In genomic region chr6:160259143-160259425, GRCh38 we compare ENCODE assay signal across 1 cellular context.
TF ChIP-seq lines count a peak whose summit lies in the region.

No MANE protein-coding gene starts in this region.

TF ChIP-seq in WTC11, 78 proteins besides CTCF, POLR2A, EP300 and RAD21 (continued from another document):
- TF ChIP-seq ZNF512 (CRISPR knock-in tag; IDR thresholded peaks at IDR 0.05; ENCODE audit: borderline replicate concordance) (no peak), HMGXB4 (CRISPR knock-in tag; IDR thresholded peaks at IDR 0.05) (no peak), FOXP4 (CRISPR knock-in tag; IDR thresholded peaks at IDR 0.05) (no peak)
TF ChIP-seq in WTC11: peak in this region for 0.
